9 cellular contexts compared by ENCODE assay signal in genomic region chr2:179020156-179020750, GRCh38. TPM values are rescaled to one million over a fixed set of nuclear protein-coding genes. Genes with fewer than 3 reads are reported as not detected.
DNase-seq lines count a peak whose midpoint lies in the region; ATAC-seq and TF ChIP-seq lines count a peak whose summit lies in the region.
"Had no signal": no experiment of that assay in that cellular context is flagged by ENCODE, and none has a peak within 500 bp of the region (broad histone marks: within the 10 kb centered on the region; RNA-seq: fewer than 3 reads in every experiment).

No MANE protein-coding gene starts in this region.

- H3K27ac Mint-ChIP-seq in GM23338 = no peak overlapping the region
- no peak overlapping the region for H3K27ac Mint-ChIP-seq in T-helper 17 cell
- H3K27ac Mint-ChIP-seq: CD4-positive, alpha-beta memory T cell had no signal

- no peaks in the 10 kb centered on the region for H3K79me2 ChIP-seq in GM23338 (replicated peaks; ENCODE audit: insufficient read depth)

- no peaks in the 10 kb centered on the region for H4K20me1 ChIP-seq in GM23338 (replicated peaks; ENCODE audit: insufficient read depth)

- H2AFZ ChIP-seq in GM23338 = no peak overlapping the region

- no peaks in the 10 kb centered on the region for H3K36me3 ChIP-seq in GM23338 (ENCODE audit: insufficient read depth)

- H3K4me3 ChIP-seq in GM23338 = no peak overlapping the region

- no peaks in the 10 kb centered on the region for H3K9me2 ChIP-seq in GM23338 (ENCODE audit: insufficient read depth)

- TF ChIP-seq CTCF in GM23338 (conservative IDR thresholded peaks at IDR 0.05; ENCODE audit: low read depth in 2 of 2) = peak; percentile 86

- H3K27me3 ChIP-seq in GM23338 (ENCODE audit: insufficient read depth) = no peaks in the 10 kb centered on the region

- H3K9me3 Mint-ChIP-seq in GM23338 = no peaks in the 10 kb centered on the region

- H3K4me3 Mint-ChIP-seq in GM23338 (no peak overlapping the region), T-helper 17 cell (no peak overlapping the region)
- H3K4me3 Mint-ChIP-seq: CD4-positive, alpha-beta memory T cell had no signal

- H3K4me1 Mint-ChIP-seq in GM23338 (no peaks in the 10 kb centered on the region), T-helper 17 cell (no peaks in the 10 kb centered on the region)

- H3K27ac ChIP-seq in GM23338 (ENCODE audit: low read depth) = no peak overlapping the region

- DNase-seq in NCI-H446 (lab: John Stamatoyannopoulos, UW) (peak; percentile 7 to 44), NCI-H446 treated with DMSO at 0.1 percent for 48 hours (lab: John Stamatoyannopoulos, UW) (no peak), GM23338 (ENCODE audit: low spot score) (peak; percentile 82), LoVo (ENCODE audit: low spot score) (peak; percentile 9), T-helper 17 cell (no peak), renal cortical epithelial cell (ENCODE audit: low read depth) (peak; percentile 26), hypothalamus (lab: John Stamatoyannopoulos, UW) (no peak)
- DNase-seq in effector CD4-positive, alpha-beta T cell = peak; percentile 7

- H3K4me2 ChIP-seq in GM23338 = no peak overlapping the region

- no peaks in the 10 kb centered on the region for H3K36me3 Mint-ChIP-seq in GM23338 (ENCODE audit: low read depth)
- no peaks in the 10 kb centered on the region for H3K36me3 Mint-ChIP-seq in T-helper 17 cell (ENCODE audit: low read depth)
- H3K36me3 Mint-ChIP-seq: CD4-positive, alpha-beta memory T cell had no signal

- no peaks in the 10 kb centered on the region for H3K4me1 ChIP-seq in GM23338 (ENCODE audit: insufficient read depth)

- H3K9me3 ChIP-seq in T-helper 17 cell (ENCODE audit: control insufficient read depth, low read length, poor library complexity, severe bottlenecking) = no peaks in the 10 kb centered on the region

- peaks cover 3% of the 10 kb centered on the region for H3K27me3 Mint-ChIP-seq in GM23338 (ENCODE audit: insufficient read depth, low read depth, poor library complexity)
- no peaks in the 10 kb centered on the region for H3K27me3 Mint-ChIP-seq in T-helper 17 cell
- H3K27me3 Mint-ChIP-seq: CD4-positive, alpha-beta memory T cell had no signal

- H3F3A ChIP-seq in GM23338 (replicated peaks; ENCODE audit: low read depth) = no peaks in the 10 kb centered on the region

- peak; percentile 100 for ATAC-seq in GM23338
- peak; percentile 63 for ATAC-seq in T-helper 17 cell

TF ChIP-seq in GM23338, 12 proteins besides CTCF, POLR2A, EP300 and RAD21 (continues in another document):
- TF ChIP-seq NANOG (IDR thresholded peaks at IDR 0.05; ENCODE audit: borderline replicate concordance) = no peak
- no peak for TF ChIP-seq EZH2 (IDR thresholded peaks at IDR 0.05; ENCODE audit: low read depth, unreplicated experiment)
- TF ChIP-seq ZNF331 (CRISPR knock-in tag; IDR thresholded peaks at IDR 0.05; ENCODE audit: low read depth) = no peak
- TF ChIP-seq STAT1 (IDR thresholded peaks at IDR 0.05; ENCODE audit: unreplicated experiment) = no peak
- no peak for TF ChIP-seq JUNB (IDR thresholded peaks at IDR 0.05; ENCODE audit: unreplicated experiment)
- TF ChIP-seq REST (IDR thresholded peaks at IDR 0.05; ENCODE audit: unreplicated experiment) = no peak
- no peak for TF ChIP-seq ZNF462 (CRISPR knock-in tag; IDR thresholded peaks at IDR 0.05)
- no peak for TF ChIP-seq CREB1 (CRISPR knock-in tag; IDR thresholded peaks at IDR 0.05; ENCODE audit: low read depth)
- no peak for TF ChIP-seq POLR2AphosphoS5 (IDR thresholded peaks at IDR 0.05; ENCODE audit: low read depth)

RNA-seq across cellular contexts. Expression of gene CCDC141, which starts 29.7 kb away (rescaled TPM):
- total RNA-seq in GM23338 (2014; rRNA removed; shearing (Covaris generic)) = 8.0 and 13.4 TPM in 2 replicates
- polyA plus RNA-seq in GM23338 (2016; fragmentation: Nextera tagmentation; extraction: Ambion mirVana) = 8.9 and 11.7 TPM in 2 replicates
- 10 to 100 TPM; 18.2 to 22.8 TPM for total RNA-seq in T-helper 17 cell
- total RNA-seq in renal cortical epithelial cell = under 0.01 and 0.05 TPM in 2 replicates

Comparison
In these comparisons a context has a peak if more than half of its experiments do, and no peak if none do; other contexts are left out.
1. DNase-seq: peak in NCI-H446 (2 of 2), GM23338 (single experiment), LoVo (single experiment), effector CD4-positive, alpha-beta T cell (single experiment) and renal cortical epithelial cell (single experiment); none in NCI-H446 treated with DMSO at 0.1 percent for 48 hours (single experiment), T-helper 17 cell (0 of 3) and hypothalamus (0 of 51).